In genomic region chr7:732094-732541, GRCh38 we compare ENCODE assay signal across 9 cellular contexts. TPM values are rescaled to one million over a fixed set of nuclear protein-coding genes. Genes with fewer than 3 reads are reported as not detected.
DNase-seq lines count a peak whose midpoint lies in the region; ATAC-seq and TF ChIP-seq lines count a peak whose summit lies in the region.
"Had no signal": no experiment of that assay in that cellular context is flagged by ENCODE, and none has a peak within 500 bp of the region (broad histone marks: within the 10 kb centered on the region; RNA-seq: fewer than 3 reads in every experiment).

No MANE protein-coding gene starts in this region.

- no peak overlapping the region for H3K9ac ChIP-seq in adipocyte (ENCODE audit: low read length)

- DNase-seq in AG09309 (ENCODE audit: low read depth) (no peak), HT-29 (ENCODE audit: low spot score) (peak; percentile 89), adipocyte (ENCODE audit: low read depth) (peak; percentile 12), kidney tubule cell (ENCODE audit: low spot score) (peak; percentile 84), globus pallidus (ENCODE audit: low spot score) (no peak), OCI-M1 (lab: John Stamatoyannopoulos, UW) (no peak)

- H3K27me3 ChIP-seq in adipocyte (replicated peaks; ENCODE audit: control insufficient read depth, insufficient read depth, low read length): no peaks in the 10 kb centered on the region

- TF ChIP-seq CTCF in AG09309 (IDR thresholded peaks at IDR 0.05; ENCODE audit: control insufficient read depth, insufficient read depth, low read depth, low read length, missing control alignments): peak; percentile 4

- peaks cover 11% of the 10 kb centered on the region for H3K9me3 ChIP-seq in adipocyte (ENCODE audit: control insufficient read depth, low read length)

- ATAC-seq in GM18873 (IDR thresholded peaks at IDR 0.05; ENCODE audit: low FRiP score, unreplicated experiment) (no peak), GM19351 (IDR thresholded peaks at IDR 0.05; ENCODE audit: unreplicated experiment) (no peak)

- H3K4me3 ChIP-seq in AG09309 (ENCODE audit: control insufficient read depth, low read depth, low read length) (no peak overlapping the region), adipocyte (ENCODE audit: low read length) (no peak overlapping the region)
- H3K4me3 ChIP-seq: lung had no signal

- H3K4me1 ChIP-seq in adipocyte (ENCODE audit: control insufficient read depth, insufficient read depth, low read length): peaks cover 7% of the 10 kb centered on the region

- H3K36me3 ChIP-seq in adipocyte (ENCODE audit: control insufficient read depth, insufficient read depth, low read length, severe bottlenecking): peaks cover 17% of the 10 kb centered on the region

RNA-seq across cellular contexts. Expression of gene PRKAR1B, which starts 5.0 kb away (rescaled TPM):
- 70.8 and 78.0 TPM in 2 replicates for total RNA-seq in HT-29 (2014; rRNA removed; shearing (Covaris generic))

RNA-seq across cellular contexts. Expression of gene DNAAF5, which starts 5.6 kb away (rescaled TPM):
- 122 and 124 TPM in 2 replicates for total RNA-seq in HT-29 (2014; rRNA removed; shearing (Covaris generic))

Comparison
In these comparisons a context has a peak if more than half of its experiments do, and no peak if none do; other contexts are left out.
1. DNase-seq: peak in HT-29 (single experiment), adipocyte (single experiment) and kidney tubule cell (single experiment); none in AG09309 (single experiment), globus pallidus (single experiment) and OCI-M1 (single experiment).